Comparison of ENCODE assay signal across 8 cellular contexts in the genomic region with DNA sequence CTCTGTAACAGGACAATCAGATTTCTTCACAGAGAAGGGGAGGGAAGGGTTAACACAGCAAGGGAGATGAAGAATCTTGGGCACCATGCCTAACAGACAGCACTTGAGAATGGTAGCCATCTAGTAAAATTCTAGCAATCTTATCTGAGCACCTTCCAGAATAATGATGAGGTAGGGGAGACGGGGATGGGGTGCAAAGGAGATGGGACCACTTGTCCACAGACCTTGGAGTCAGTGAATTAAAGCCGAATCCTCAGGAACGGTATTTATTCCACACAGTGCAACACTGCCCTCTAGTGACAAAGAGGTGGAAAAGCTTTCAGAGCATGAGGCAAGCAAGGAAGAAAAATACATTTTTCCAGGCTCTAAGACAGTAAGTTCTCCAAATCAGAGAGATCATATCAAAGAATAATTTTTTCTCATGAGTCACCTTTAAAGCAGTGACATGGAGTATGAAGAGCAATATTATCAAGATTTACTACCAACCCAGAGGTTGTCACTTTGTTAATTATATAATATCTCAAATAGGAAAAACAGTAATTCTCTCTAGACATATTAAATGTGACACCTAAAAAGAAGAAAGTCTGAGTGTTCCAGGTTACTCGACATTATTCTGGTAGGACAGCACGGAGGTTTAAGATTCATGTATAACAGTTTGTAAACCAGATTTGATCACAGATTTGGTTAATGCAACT. TPM values are rescaled to one million over a fixed set of nuclear protein-coding genes. Genes with fewer than 3 reads are reported as not detected.
DNase-seq lines count a peak whose midpoint lies in the region; ATAC-seq, FAIRE-seq and TF ChIP-seq lines count a peak whose summit lies in the region.

No MANE protein-coding gene starts in this region.

- peak; percentile 53 for ATAC-seq in HG02571 (IDR thresholded peaks at IDR 0.05; ENCODE audit: unreplicated experiment)
- peak; percentile 55 for ATAC-seq in activated CD8-positive, alpha-beta T cell treated with anti-CD3 and anti-CD28 coated beads, Interleukin-2, amount 10 ng/mL, durations not matched to agents 7 days and 5 days
- peak; percentile 71 for ATAC-seq in omental fat pad (ENCODE audit: low FRiP score)
- no peak for ATAC-seq in HG03571 (IDR thresholded peaks at IDR 0.05; ENCODE audit: unreplicated experiment)

- no peaks in the 10 kb centered on the region for H3K27me3 Mint-ChIP-seq in activated T-cell treated with anti-CD3 and anti-CD28 coated beads, Interleukin-2, amount 50 U/mL, for 24 hours
- no peaks in the 10 kb centered on the region for H3K27me3 Mint-ChIP-seq in activated CD8-positive, alpha-beta T cell treated with anti-CD3 and anti-CD28 coated beads, Interleukin-2, amount 10 ng/mL, durations not matched to agents 7 days and 5 days (ENCODE audit: low read depth)

- peaks cover 44% of the 10 kb centered on the region for H3K36me3 Mint-ChIP-seq in activated T-cell treated with anti-CD3 and anti-CD28 coated beads, Interleukin-2, amount 50 U/mL, for 24 hours (ENCODE audit: low read depth)
- no peaks in the 10 kb centered on the region for H3K36me3 Mint-ChIP-seq in activated CD8-positive, alpha-beta T cell treated with anti-CD3 and anti-CD28 coated beads, Interleukin-2, amount 10 ng/mL, durations not matched to agents 7 days and 5 days (ENCODE audit: low read depth)

- CTCF ChIA-PET in activated CD8-positive, alpha-beta T cell treated with anti-CD3 and anti-CD28 coated beads, Interleukin-2, amount 10 ng/mL, durations not matched to agents 7 days and 5 days (lab: Charles Lee): interaction anchor here (0.5 to 4.4 kb wide), 30 partner anchors 8 to 499 kb away, joined by 3 to 39 read pairs (median 4); a partner anchor contains a TSS

- H3K27ac Mint-ChIP-seq in activated T-cell treated with anti-CD3 and anti-CD28 coated beads, Interleukin-2, amount 50 U/mL, for 24 hours: no peak overlapping the region
- no peak overlapping the region for H3K27ac Mint-ChIP-seq in activated CD8-positive, alpha-beta T cell treated with anti-CD3 and anti-CD28 coated beads, Interleukin-2, amount 10 ng/mL, durations not matched to agents 7 days and 5 days

- FAIRE-seq in frontal cortex (lab: Jason Lieb, UNC): peak; percentile 67

- DNase-seq in activated T-cell treated with anti-CD3 and anti-CD28 coated beads for 24 hours (ENCODE audit: low read depth) (peak; percentile 11), NCI-H446 (lab: John Stamatoyannopoulos, UW) (peak; percentile 76 to 83), frontal cortex (ENCODE audit: low spot score in 2 of 2) (peak; percentile 34 to 60), omental fat pad (ENCODE audit: low spot score) (no peak)
- DNase-seq in activated T-cell treated with anti-CD3 and anti-CD28 coated beads, Interleukin-2, amount 50 U/mL, for 24 hours: no peak
- peak; percentile 49 for DNase-seq in activated CD8-positive, alpha-beta T cell treated with anti-CD3 and anti-CD28 coated beads, Interleukin-2, amount 10 ng/mL, durations not matched to agents 7 days and 5 days

- no peak overlapping the region for H3K4me3 Mint-ChIP-seq in activated T-cell treated with anti-CD3 and anti-CD28 coated beads, Interleukin-2, amount 50 U/mL, for 24 hours
- no peak overlapping the region for H3K4me3 Mint-ChIP-seq in activated CD8-positive, alpha-beta T cell treated with anti-CD3 and anti-CD28 coated beads, Interleukin-2, amount 10 ng/mL, durations not matched to agents 7 days and 5 days

- no peaks in the 10 kb centered on the region for H3K9me3 Mint-ChIP-seq in activated T-cell treated with anti-CD3 and anti-CD28 coated beads, Interleukin-2, amount 50 U/mL, for 24 hours
- H3K9me3 Mint-ChIP-seq in activated CD8-positive, alpha-beta T cell treated with anti-CD3 and anti-CD28 coated beads, Interleukin-2, amount 10 ng/mL, durations not matched to agents 7 days and 5 days (ENCODE audit: insufficient read depth): no peaks in the 10 kb centered on the region

- POLR2A ChIA-PET in activated CD8-positive, alpha-beta T cell treated with anti-CD3 and anti-CD28 coated beads, Interleukin-2, amount 10 ng/mL, durations not matched to agents 7 days and 5 days (lab: Charles Lee): no interaction called here

- peaks cover 6% of the 10 kb centered on the region for H3K4me1 Mint-ChIP-seq in activated T-cell treated with anti-CD3 and anti-CD28 coated beads, Interleukin-2, amount 50 U/mL, for 24 hours (ENCODE audit: low read depth)
- H3K4me1 Mint-ChIP-seq in activated CD8-positive, alpha-beta T cell treated with anti-CD3 and anti-CD28 coated beads, Interleukin-2, amount 10 ng/mL, durations not matched to agents 7 days and 5 days (ENCODE audit: low read depth): no peaks in the 10 kb centered on the region

- peak in 1 of 3 donors; percentile 53 for TF ChIP-seq CTCF in omental fat pad (IDR thresholded peaks at IDR 0.05)

RNA-seq across cellular contexts. Expression of a gene that starts 43.3 kb away (rescaled TPM):
- total RNA-seq in activated CD8-positive, alpha-beta T cell treated with anti-CD3 and anti-CD28 coated beads, Interleukin-2, amount 10 ng/mL, durations not matched to agents 7 days and 5 days: under 1 TPM; 0.74 to 0.94 TPM
- total RNA-seq in frontal cortex: 0.82 TPM
- under 1 TPM in 1 of 4 donors, not detected in 3; 0.72 TPM for total RNA-seq in omental fat pad

Comparison
In these comparisons a context has a peak if more than half of its experiments do, and no peak if none do; other contexts are left out.
1. DNase-seq: peak in activated T-cell treated with anti-CD3 and anti-CD28 coated beads for 24 hours (single experiment), NCI-H446 (2 of 2), activated CD8-positive, alpha-beta T cell treated with anti-CD3 and anti-CD28 coated beads, Interleukin-2, amount 10 ng/mL, durations not matched to agents 7 days and 5 days (single experiment) and frontal cortex (2 of 2); none in activated T-cell treated with anti-CD3 and anti-CD28 coated beads, Interleukin-2, amount 50 U/mL, for 24 hours (single experiment) and omental fat pad (single experiment).